In genomic region chr4:55398461-55398860, GRCh38 we compare ENCODE assay signal across 8 cellular contexts. TPM values are rescaled to one million over a fixed set of nuclear protein-coding genes. Genes with fewer than 3 reads are reported as not detected.
A peak's percentile ranks its signal among the peaks of the same experiment; 100 is the strongest.
DNase-seq lines count a peak whose midpoint lies in the region; ATAC-seq and TF ChIP-seq lines count a peak whose summit lies in the region.

No MANE protein-coding gene starts in this region.

- no peak for TF ChIP-seq CTCF in cardiac muscle cell (IDR thresholded peaks at IDR 0.05; ENCODE audit: low read depth, low read length)
- no peak for TF ChIP-seq CTCF in lower lobe of right lung (IDR thresholded peaks at IDR 0.05)
- no peak for TF ChIP-seq CTCF in uterus (IDR thresholded peaks at IDR 0.05)

- TF ChIP-seq POLR2A in uterus (IDR thresholded peaks at IDR 0.05) = no peak

- no peaks in the 10 kb centered on the region for H3K9me3 ChIP-seq in cardiac muscle cell (ENCODE audit: low read depth)
- H3K9me3 ChIP-seq in lower lobe of right lung = no peaks in the 10 kb centered on the region
- no peaks in the 10 kb centered on the region for H3K9me3 ChIP-seq in uterus

- intact Hi-C loops in left ventricle myocardium superior (cut with micrococcal nuclease) = loop anchor here (10.0 kb wide), 1 partner anchor 54 kb away; the partner anchor contains the start of gene SRD5A3
- intact Hi-C loops in lower lobe of right lung (cut with DNase I) = no loop called here
- intact Hi-C loops in uterus (cut with DNase I; ENCODE audit: low total_unique reads) = no loop called here

- no peak overlapping the region for H3K27ac ChIP-seq in cardiac muscle cell
- peak overlapping the region; percentile 96 for H3K27ac ChIP-seq in lower lobe of right lung
- peak overlapping the region; percentile 93 to 98 for H3K27ac ChIP-seq in uterus

- H3K4me1 ChIP-seq in cardiac muscle cell (ENCODE audit: low read depth) (peaks cover 29% of the 10 kb centered on the region), lower lobe of right lung (peaks cover 41% of the 10 kb centered on the region), uterus (peaks cover 0 to 6% of the 10 kb centered on the region in 2 donors)

- no peaks in the 10 kb centered on the region for H3K36me3 ChIP-seq in cardiac muscle cell
- peaks cover 20% of the 10 kb centered on the region for H3K36me3 ChIP-seq in lower lobe of right lung
- H3K36me3 ChIP-seq in uterus = no peaks in the 10 kb centered on the region

- no peaks in the 10 kb centered on the region for H3K27me3 ChIP-seq in cardiac muscle cell
- no peaks in the 10 kb centered on the region for H3K27me3 ChIP-seq in lower lobe of right lung (ENCODE audit: low read depth)
- H3K27me3 ChIP-seq in uterus = no peaks in the 10 kb centered on the region

- ATAC-seq in left ventricle myocardium superior (no peak), lower lobe of right lung (no peak), GM19023 (IDR thresholded peaks at IDR 0.05; ENCODE audit: unreplicated experiment) (no peak), GM21619 (IDR thresholded peaks at IDR 0.05; ENCODE audit: unreplicated experiment) (no peak)

- H3K4me3 ChIP-seq in cardiac muscle cell (peak overlapping the region; percentile 93), lower lobe of right lung (peak overlapping the region; percentile 69), uterus (peak overlapping the region in 1 of 2 donors; percentile 84)

- DNase-seq in cardiac muscle cell (ENCODE audit: low read depth in 1 of 2, low spot score in 1 of 2) = peak in 1 of 2 donors; percentile 38
- DNase-seq in left ventricle myocardium superior = no peak
- DNase-seq in astrocyte of the hippocampus (ENCODE audit: low read depth, low spot score) = peak; percentile 24
- no peak for DNase-seq in lower lobe of right lung
- no peak for DNase-seq in uterus
- DNase-seq in germinal center (ENCODE audit: low spot score) = no peak

RNA-seq across cellular contexts. Expression of gene TMEM165, which starts 2.7 kb away (rescaled TPM):
- 107 and 124 TPM in 2 replicates for total RNA-seq in cardiac muscle cell
- polyA plus RNA-seq in cardiac muscle cell = 90.8 and 109 TPM in 2 replicates
- 35.9 TPM for total RNA-seq in left ventricle myocardium superior
- total RNA-seq in lower lobe of right lung = 140 TPM
- 100 to 1,000 TPM; 123 to 191 (median 145) TPM for total RNA-seq in uterus

RNA-seq across cellular contexts. Expression of gene SRD5A3, which starts 52.4 kb away (rescaled TPM):
- total RNA-seq in cardiac muscle cell (5.9 and 13.7 TPM in 2 replicates), left ventricle myocardium superior (8.7 TPM), lower lobe of right lung (21.1 TPM), uterus (1 to 10 TPM; 1.0 to 6.1 (median 2.9) TPM)
- 21.2 and 24.1 TPM in 2 replicates for polyA plus RNA-seq in cardiac muscle cell
